1 cellular context compared by ENCODE assay signal in genomic region chr16:71569621-71570020, GRCh38.
A peak's percentile ranks its signal among the peaks of the same experiment; 100 is the strongest.
TF ChIP-seq lines count a peak whose summit lies in the region.

No MANE protein-coding gene starts in this region.

TF ChIP-seq in HepG2, 621 proteins besides CTCF, POLR2A, EP300 and RAD21:
- TF ChIP-seq CREBL2 (CRISPR knock-in tag; IDR thresholded peaks at IDR 0.05; ENCODE audit: borderline replicate concordance) = no peak
- no peak for TF ChIP-seq ZNF7 (CRISPR knock-in tag; IDR thresholded peaks at IDR 0.05)
- peak; percentile 16; the same call in 1 of the 2 replicates for TF ChIP-seq ZNF687 (CRISPR knock-in tag; IDR thresholded peaks at IDR 0.05)
- TF ChIP-seq ZNF672 (CRISPR knock-in tag; IDR thresholded peaks at IDR 0.05) = no peak
